ENCODE assay signal across 8 cellular contexts in the genomic region with DNA sequence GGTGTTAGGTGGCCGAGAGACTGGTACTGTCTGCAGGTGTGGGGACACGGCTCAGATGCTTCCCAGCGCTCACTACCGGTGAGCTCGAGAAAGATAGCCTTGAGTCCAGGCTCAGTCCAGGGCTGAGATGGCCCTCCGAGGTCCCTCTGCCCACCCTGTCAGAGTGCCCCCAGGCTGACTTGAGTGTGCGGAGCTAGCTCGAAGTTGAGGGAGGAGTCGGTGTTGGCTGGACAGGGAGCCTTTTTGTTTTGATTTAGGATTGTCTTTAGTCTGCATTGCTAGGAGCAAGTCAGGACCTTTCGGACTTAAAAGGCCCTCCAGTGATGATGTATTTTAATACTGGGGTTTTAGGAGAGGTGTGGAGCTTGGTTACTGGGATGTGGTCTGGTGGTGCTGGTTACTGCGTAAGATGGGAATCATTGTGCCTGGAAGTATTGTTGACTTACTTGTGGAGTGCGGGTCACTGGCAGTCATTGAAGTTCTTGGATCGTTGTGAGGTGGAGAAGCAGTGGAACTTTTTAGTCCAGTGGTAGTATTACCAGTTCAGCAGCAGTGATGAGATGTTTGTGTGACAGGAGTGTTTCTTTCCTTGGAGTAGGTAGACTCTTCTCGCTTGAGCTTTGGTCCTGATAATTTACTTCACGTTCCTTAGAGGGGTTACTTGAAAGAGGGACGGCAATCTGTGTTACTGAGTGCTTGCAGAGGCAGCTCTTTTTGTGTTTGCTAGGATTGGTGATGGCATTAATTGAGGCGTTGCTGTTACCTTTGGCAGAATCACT. TPM values are rescaled to one million over a fixed set of nuclear protein-coding genes. Genes with fewer than 3 reads are reported as not detected.
DNase-seq lines count a peak whose midpoint lies in the region; ATAC-seq and TF ChIP-seq lines count a peak whose summit lies in the region.

No MANE protein-coding gene starts in this region.

- H3K27ac Mint-ChIP-seq in GM23338, result no peak overlapping the region
- peak overlapping the region; percentile 27 to 80 (median 74) for H3K27ac Mint-ChIP-seq in nephron

- DNase-seq in ACHN (peak; percentile 21), GM23338 (ENCODE audit: low spot score) (no peak), SJCRH30 (no peak), epithelial cell of prostate (ENCODE audit: low read depth, low spot score) (no peak), cerebellar nuclear complex (lab: John Stamatoyannopoulos, UW) (no peak)

- H3K27ac ChIP-seq in GM23338 (ENCODE audit: low read depth) (no peak overlapping the region), SJCRH30 (peak overlapping the region; percentile 61; the same call in 1 of the 2 replicates), epithelial cell of prostate (peak overlapping the region; percentile 75)

- peaks cover 26% of the 10 kb centered on the region for H3K79me2 ChIP-seq in GM23338 (replicated peaks; ENCODE audit: insufficient read depth)

- peak overlapping the region; percentile 99 for H2AFZ ChIP-seq in GM23338

- no peaks in the 10 kb centered on the region for H3K27me3 ChIP-seq in GM23338 (ENCODE audit: insufficient read depth)
- H3K27me3 ChIP-seq in SJCRH30, result no peaks in the 10 kb centered on the region

- in situ Hi-C loops in ACHN (cut with HindIII; ENCODE audit: low pct_ligation_motif_present, low pct_unique_long_range_greater_than_20kb, low sequenced_read_pairs), result no loop called here

- no peak; a peak in 1 of 4 replicates for TF ChIP-seq CTCF in GM23338 (conservative IDR thresholded peaks at IDR 0.05; ENCODE audit: low read depth in 2 of 2)
- no peak for TF ChIP-seq CTCF in nephron (IDR thresholded peaks at IDR 0.05; ENCODE audit: unreplicated experiment in 3 of 3)

- peaks cover 18% of the 10 kb centered on the region for H3K4me1 Mint-ChIP-seq in GM23338
- peaks cover 27% of the 10 kb centered on the region for H3K4me1 Mint-ChIP-seq in nephron

- no peak; the same call in 2 of the 3 replicates for ATAC-seq in GM23338
- ATAC-seq in HG03432 (IDR thresholded peaks at IDR 0.05; ENCODE audit: unreplicated experiment), result no peak
- no peak for ATAC-seq in HG03442 (IDR thresholded peaks at IDR 0.05; ENCODE audit: unreplicated experiment)

- no peaks in the 10 kb centered on the region for H3K9me3 ChIP-seq in SJCRH30 (replicated peaks)

- H3K4me1 ChIP-seq in GM23338 (ENCODE audit: insufficient read depth) (no peaks in the 10 kb centered on the region), SJCRH30 (no peaks in the 10 kb centered on the region; the same call in 1 of the 2 replicates)

- H3K27me3 Mint-ChIP-seq in GM23338 (ENCODE audit: insufficient read depth, low read depth, poor library complexity), result no peaks in the 10 kb centered on the region
- H3K27me3 Mint-ChIP-seq in nephron (ENCODE audit: low read depth), result no peaks in the 10 kb centered on the region

- H4K20me1 ChIP-seq in GM23338 (replicated peaks; ENCODE audit: insufficient read depth), result peaks cover 4% of the 10 kb centered on the region; the same call in 1 of the 2 replicates

- H3K4me2 ChIP-seq in GM23338, result peak overlapping the region; percentile 79

- no peaks in the 10 kb centered on the region for H3K9me2 ChIP-seq in GM23338 (ENCODE audit: insufficient read depth)

- H3K4me3 Mint-ChIP-seq in GM23338, result peak overlapping the region; percentile 100
- peak overlapping the region; percentile 89 to 99 (median 93) for H3K4me3 Mint-ChIP-seq in nephron

- H3K4me3 ChIP-seq in GM23338 (peak overlapping the region; percentile 95), SJCRH30 (peak overlapping the region; percentile 75)

- no peaks in the 10 kb centered on the region for H3K9me3 Mint-ChIP-seq in GM23338
- no peaks in the 10 kb centered on the region for H3K9me3 Mint-ChIP-seq in nephron

- H3K36me3 Mint-ChIP-seq in GM23338 (ENCODE audit: low read depth), result peaks cover 11% of the 10 kb centered on the region
- H3K36me3 Mint-ChIP-seq in nephron (ENCODE audit: low read depth), result peaks cover 20% of the 10 kb centered on the region

- H3K36me3 ChIP-seq in GM23338 (ENCODE audit: insufficient read depth), result 0 out of 2 replicates have a peak, but pooled peaks cover 2% of the 10 kb centered on the region
- no peaks in the 10 kb centered on the region for H3K36me3 ChIP-seq in SJCRH30

- no peaks in the 10 kb centered on the region; the same call in 1 of the 2 replicates for H3F3A ChIP-seq in GM23338 (replicated peaks; ENCODE audit: low read depth)

TF ChIP-seq in GM23338, 12 proteins besides CTCF, POLR2A, EP300 and RAD21:
- TF ChIP-seq ZNF331 (CRISPR knock-in tag; IDR thresholded peaks at IDR 0.05; ENCODE audit: low read depth) (no peak), ETS1 (IDR thresholded peaks at IDR 0.05) (no peak), CREB1 (CRISPR knock-in tag; IDR thresholded peaks at IDR 0.05; ENCODE audit: low read depth) (no peak), POLR2AphosphoS5 (IDR thresholded peaks at IDR 0.05; ENCODE audit: low read depth) (no peak), NANOG (IDR thresholded peaks at IDR 0.05; ENCODE audit: borderline replicate concordance) (no peak), EZH2phosphoT487 (IDR thresholded peaks at IDR 0.05; ENCODE audit: unreplicated experiment) (no peak), JUNB (IDR thresholded peaks at IDR 0.05; ENCODE audit: unreplicated experiment) (no peak)

RNA-seq across cellular contexts. Expression of gene KIAA1328, which starts 0.6 kb away (rescaled TPM):
- total RNA-seq in GM23338 (2014; rRNA removed; shearing (Covaris generic)), result 8.4 and 8.6 TPM in 2 replicates
- 3.1 and 5.2 TPM in 2 replicates for polyA plus RNA-seq in GM23338 (2016; fragmentation: Nextera tagmentation; extraction: Ambion mirVana)
- total RNA-seq in SJCRH30 (2014; rRNA removed; shearing (Covaris generic)), result 3.3 and 5.5 TPM in 2 replicates

RNA-seq across cellular contexts. Expression of gene TPGS2, which starts 0.7 kb away (rescaled TPM):
- 167 and 173 TPM in 2 replicates for total RNA-seq in GM23338 (2014; rRNA removed; shearing (Covaris generic))
- polyA plus RNA-seq in GM23338 (2016; fragmentation: Nextera tagmentation; extraction: Ambion mirVana), result 124 and 136 TPM in 2 replicates
- 91.6 and 99.3 TPM in 2 replicates for total RNA-seq in SJCRH30 (2014; rRNA removed; shearing (Covaris generic))
